ENCODE assay signal across 9 cellular contexts in the genomic region with DNA sequence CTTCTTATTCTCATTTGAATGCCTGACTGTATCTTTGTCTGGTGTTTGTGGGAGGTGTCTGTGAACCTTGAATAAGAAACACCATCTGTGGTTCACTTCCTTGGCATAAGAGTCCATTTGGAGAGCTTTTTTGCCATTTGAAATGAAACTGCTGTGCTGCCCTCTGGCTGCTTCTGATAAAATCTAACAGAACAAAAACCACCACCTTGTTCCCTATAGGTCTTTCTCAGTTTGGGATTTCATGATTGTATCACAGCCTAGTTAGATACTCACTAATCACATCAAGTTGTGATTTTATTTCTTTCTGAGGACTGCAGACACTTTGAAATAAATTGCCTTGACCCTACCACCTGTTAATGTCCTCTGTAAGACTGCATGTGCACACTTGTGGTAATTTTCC.
A peak's percentile ranks its signal among the peaks of the same experiment; 100 is the strongest.
DNase-seq lines count a peak whose midpoint lies in the region; ATAC-seq and TF ChIP-seq lines count a peak whose summit lies in the region.
"Had no signal": no experiment of that assay in that cellular context is flagged by ENCODE, and none has a peak within 500 bp of the region (broad histone marks: within the 10 kb centered on the region; RNA-seq: fewer than 3 reads in every experiment).

No MANE protein-coding gene starts in this region.

- H3K4me1 ChIP-seq in IMR-90 (ENCODE audit: control insufficient read depth, insufficient read depth, low read length) (no peaks in the 10 kb centered on the region), lower lobe of right lung (no peaks in the 10 kb centered on the region)

- H4K91ac ChIP-seq in IMR-90 (ENCODE audit: insufficient read depth, low read depth, low read length): no peak overlapping the region

- intact Hi-C loops in IMR-90 (cut with micrococcal nuclease) (loop anchor here (1.0 kb wide), 1 partner anchor 225 kb away; no protein-coding TSS in a partner anchor), dorsolateral prefrontal cortex (cut with DNase I) (loop anchor here (2.0 to 10.0 kb wide), 5 partner anchors 100 to 680 kb away; a partner anchor contains a TSS), CD14-positive monocyte (cut with micrococcal nuclease) (no loop called here), lower lobe of right lung (cut with DNase I) (no loop called here)

- H3K36me3 ChIP-seq in IMR-90 (ENCODE audit: control insufficient read depth, insufficient read depth, low read length) (no peaks in the 10 kb centered on the region), lower lobe of right lung (no peaks in the 10 kb centered on the region)

- H3K4ac ChIP-seq in IMR-90 (ENCODE audit: low read depth, low read length): no peak overlapping the region

- in situ Hi-C loops in IMR-90 (cut with MboI; ENCODE audit: low sequenced_read_pairs): loop anchor here (10.0 kb wide), 1 partner anchor 220 kb away; no protein-coding TSS in a partner anchor

- peak; percentile 47 for TF ChIP-seq RAD21 in IMR-90 (IDR thresholded peaks at IDR 0.05; ENCODE audit: low read length)

- H4K20me1 ChIP-seq in IMR-90 (ENCODE audit: insufficient read depth, low read length): no peaks in the 10 kb centered on the region

- no peaks in the 10 kb centered on the region for H3K9me1 ChIP-seq in IMR-90 (ENCODE audit: insufficient read depth, low read length)

- H3K27me3 ChIP-seq in IMR-90 (ENCODE audit: control insufficient read depth, insufficient read depth, low read length) (no peaks in the 10 kb centered on the region; the same call in 1 of the 2 replicates), dorsolateral prefrontal cortex (no peaks in the 10 kb centered on the region), lower lobe of right lung (ENCODE audit: low read depth) (no peaks in the 10 kb centered on the region)

- H3K9ac ChIP-seq in IMR-90 (ENCODE audit: low read depth, low read length): no peak overlapping the region

- CTCF ChIA-PET in IMR-90 (lab: Yijun Ruan, JAX): interaction anchor here (0.7 kb wide), 1 partner anchor 212 kb away, joined by 4 read pairs; no protein-coding TSS in a partner anchor

- no peak overlapping the region for H2BK5ac ChIP-seq in IMR-90 (ENCODE audit: low read depth, low read length, poor library complexity, severe bottlenecking)

- no peak overlapping the region for H3K27ac Mint-ChIP-seq in CD14-positive monocyte
- H3K27ac Mint-ChIP-seq: mesothelial cell of epicardium had no signal

- POLR2A ChIA-PET in IMR-90 (lab: Charles Lee; ENCODE audit: unreplicated experiment): no interaction called here

- no peaks in the 10 kb centered on the region for H3K9me3 ChIP-seq in IMR-90 (ENCODE audit: control insufficient read depth, insufficient read depth, low read length)
- H3K9me3 ChIP-seq in lower lobe of right lung: no peaks in the 10 kb centered on the region

- H2BK15ac ChIP-seq in IMR-90 (ENCODE audit: low read depth, low read length): no peak overlapping the region

- H2BK120ac ChIP-seq in IMR-90 (ENCODE audit: low read depth, low read length): no peak overlapping the region

- H4K8ac ChIP-seq in IMR-90 (ENCODE audit: low read depth in 2 of 2, low read length in 2 of 2): no peak overlapping the region

- H4K5ac ChIP-seq in IMR-90 (ENCODE audit: low read depth, low read length): no peak overlapping the region

- DNase-seq in COR-L47 (lab: John Stamatoyannopoulos, UW) (peak; percentile 13), IMR-90 (peak; percentile 53), dorsolateral prefrontal cortex (peak in 2 of 10 donors; percentile 5 to 37), middle frontal gyrus (ENCODE audit: extremely low spot score, low spot score) (peak; percentile 40), SKM-1 (lab: John Stamatoyannopoulos, UW; ENCODE audit: unreplicated experiment) (no peak), CD14-positive monocyte (ENCODE audit: low spot score) (no peak), NCI-H187 (lab: John Stamatoyannopoulos, UW) (no peak), lower lobe of right lung (no peak)

- H3K23ac ChIP-seq in IMR-90 (ENCODE audit: low read depth, low read length): no peak overlapping the region

- H2AK5ac ChIP-seq in IMR-90 (ENCODE audit: low read depth, low read length): no peak overlapping the region

- H2AK9ac ChIP-seq in IMR-90 (replicated peaks; ENCODE audit: low read depth, low read length, poor library complexity): no peak overlapping the region

- H3K56ac ChIP-seq in IMR-90 (ENCODE audit: extremely low read depth, insufficient read depth, low read length): no peak overlapping the region

- peaks cover 0 to 1% (median 0%) of the 10 kb centered on the region in 3 donors for H3K27me3 Mint-ChIP-seq in CD14-positive monocyte (ENCODE audit: low read depth in 3 of 3)

- no peak overlapping the region for H2AFZ ChIP-seq in IMR-90 (replicated peaks; ENCODE audit: low read length, poor library complexity)

- dilution Hi-C loops in IMR-90 (cut with HindIII; ENCODE audit: low sequenced_read_pairs, unreplicated experiment): no loop called here

- no peak overlapping the region for H3K14ac ChIP-seq in IMR-90 (replicated peaks; ENCODE audit: low read depth, low read length)

- H2BK20ac ChIP-seq in IMR-90 (ENCODE audit: low read depth, low read length): no peak overlapping the region

- H3K18ac ChIP-seq in IMR-90 (ENCODE audit: low read depth, low read length): no peak overlapping the region

- no TSS peak for BruUV-seq in IMR-90 (replicated peaks; lab: Mats Ljungman, UMichigan)

- no peak for TF ChIP-seq POLR2A in IMR-90 (IDR thresholded peaks at IDR 0.05; ENCODE audit: low read depth, low read length)

- no peaks in the 10 kb centered on the region for H3K4me1 Mint-ChIP-seq in CD14-positive monocyte
- H3K4me1 Mint-ChIP-seq: mesothelial cell of epicardium had no signal

- peak; percentile 40 for TF ChIP-seq CTCF in IMR-90 (conservative IDR thresholded peaks at IDR 0.05; ENCODE audit: low read depth, low read length)
- TF ChIP-seq CTCF in dorsolateral prefrontal cortex (IDR thresholded peaks at IDR 0.05 in 54 of 56, conservative IDR thresholded peaks at IDR 0.05 in 2 of 56; ENCODE audit: low read depth in 1 of 56, partially characterized antibody in 56 of 56): peak; percentile 15 to 81 (median 64)
- TF ChIP-seq CTCF in CD14-positive monocyte (IDR thresholded peaks at IDR 0.05): no peak
- no peak for TF ChIP-seq CTCF in lower lobe of right lung (IDR thresholded peaks at IDR 0.05)

- no peak overlapping the region for H3K27ac ChIP-seq in IMR-90 (ENCODE audit: insufficient read depth, low read length)
- H3K27ac ChIP-seq in dorsolateral prefrontal cortex: peak overlapping the region in 3 of 59 donors; percentile 7 to 48 (median 23)
- no peak overlapping the region for H3K27ac ChIP-seq in lower lobe of right lung

- H3K36me3 Mint-ChIP-seq in CD14-positive monocyte: no peaks in the 10 kb centered on the region

- no peaks in the 10 kb centered on the region for H3K79me1 ChIP-seq in IMR-90 (ENCODE audit: low read depth in 1 of 2, low read length in 2 of 2)

- H3K4me3 Mint-ChIP-seq in CD14-positive monocyte: no peak overlapping the region
- H3K4me3 Mint-ChIP-seq: mesothelial cell of epicardium had no signal

- H3K4me3 ChIP-seq in IMR-90 (ENCODE audit: insufficient read depth, low read depth, low read length) (no peak overlapping the region), dorsolateral prefrontal cortex (no peak overlapping the region), lower lobe of right lung (no peak overlapping the region)

- H3K9me3 Mint-ChIP-seq in CD14-positive monocyte: peaks cover 0 to 3% (median under 1%) of the 10 kb centered on the region in 7 donors

- ATAC-seq in IMR-90 (ENCODE audit: low read depth) (peak; percentile 44; the same call in 1 of the 2 replicates), lower lobe of right lung (no peak)

- H3K4me2 ChIP-seq in IMR-90 (ENCODE audit: low read depth, low read length): no peak overlapping the region

TF ChIP-seq in IMR-90, 13 proteins besides CTCF, POLR2A, EP300 and RAD21:
- TF ChIP-seq SMC3 (IDR thresholded peaks at IDR 0.05; ENCODE audit: low read depth, low read length) (peak; percentile 37), NFE2L2 (IDR thresholded peaks at IDR 0.05; ENCODE audit: low read depth, low read length) (no peak)

Comparison
In these comparisons a context has a peak if more than half of its experiments do, and no peak if none do; other contexts are left out.
1. DNase-seq: peak in COR-L47 (single experiment), IMR-90 (single experiment) and middle frontal gyrus (single experiment); none in SKM-1 (single experiment), CD14-positive monocyte (single experiment), NCI-H187 (0 of 2) and lower lobe of right lung (single experiment).
2. CTCF ChIP-seq: peak in IMR-90 (single experiment) and dorsolateral prefrontal cortex (56 of 56); none in CD14-positive monocyte (single experiment) and lower lobe of right lung (single experiment).
3. intact Hi-C loops: an anchor here in IMR-90 (1.0 kb wide) and dorsolateral prefrontal cortex (2.0 to 10.0 kb wide); none called in CD14-positive monocyte and lower lobe of right lung.